In genomic region chr7:44200699-44201461, GRCh38 we compare ENCODE assay signal across 8 cellular contexts. TPM values are rescaled to one million over a fixed set of nuclear protein-coding genes. Genes with fewer than 3 reads are reported as not detected.
A peak's percentile ranks its signal among the peaks of the same experiment; 100 is the strongest.
DNase-seq lines count a peak whose midpoint lies in the region; ATAC-seq and FAIRE-seq lines count a peak whose summit lies in the region.

Gene YKT6, plus strand, starts transcription at chr7:44200978. Its CDS starts 158 bp downstream, at chr7:44201136.

- peaks cover 3% of the 10 kb centered on the region; the same call in 1 of the 2 replicates for H3K4me1 ChIP-seq in HUES48 (ENCODE audit: control insufficient read depth, insufficient read depth, low read length)
- no peaks in the 10 kb centered on the region for H3K4me1 ChIP-seq in NT2/D1 (ENCODE audit: insufficient read depth, insufficient read length)
- H3K4me1 ChIP-seq in mesodermal cell (ENCODE audit: control insufficient read depth, insufficient read depth, low read length, poor library complexity, severe bottlenecking) = peaks cover 6% of the 10 kb centered on the region

- peak; percentile 99 for ATAC-seq in GM21390 (IDR thresholded peaks at IDR 0.05; ENCODE audit: unreplicated experiment)

- 1% methylated on average over 39 to 53 of the region's 58 CpGs for WGBS in mesodermal cell (ENCODE audit: insufficient coverage in 2 of 2), 2 experiments

- H3K9ac ChIP-seq in HUES48 (ENCODE audit: low read depth, low read length) = peak within 1 kb of the TSS; percentile 61
- H3K9ac ChIP-seq in NT2/D1 (ENCODE audit: insufficient read length, low read depth) = peak within 1 kb of the TSS; percentile 99

- H3K27ac ChIP-seq in HUES48 (ENCODE audit: low read depth, low read length) = peak within 1 kb of the TSS; percentile 69
- peak within 1 kb of the TSS; percentile 78 for H3K27ac ChIP-seq in mesodermal cell (ENCODE audit: low read depth, low read length, severe bottlenecking)

- H3K36me3 ChIP-seq in HUES48 (ENCODE audit: control insufficient read depth, insufficient read depth, low read length) (peaks cover 23% of the 10 kb centered on the region), NT2/D1 (ENCODE audit: insufficient read depth, insufficient read length, low read length) (peaks cover 27% of the 10 kb centered on the region), mesodermal cell (ENCODE audit: control insufficient read depth, insufficient read depth, low read length) (peaks cover 32% of the 10 kb centered on the region)

- DNase-seq in D341Med (ENCODE audit: low spot score) = peak; percentile 97
- peak; percentile 96 for DNase-seq in NT2/D1 (ENCODE audit: low read depth, low spot score)
- peak; percentile 87 for DNase-seq in activated CD8-positive, alpha-beta memory T cell treated with anti-CD3 and anti-CD28 coated beads, Interleukin-2, amount 50 U/mL, for 1 hour (ENCODE audit: extremely low read depth)
- peak; percentile 85 to 91 for DNase-seq in stimulated activated CD8-positive, alpha-beta memory T cell treated with anti-CD3 and anti-CD28 coated beads, Interleukin-15, amount 100 ng/mL, for 4 hours (ENCODE audit: low read depth in 2 of 2)

- H3K27me3 ChIP-seq in HUES48 (ENCODE audit: control insufficient read depth, insufficient read depth, low read length) (peaks cover 6% of the 10 kb centered on the region; the same call in 1 of the 2 replicates), NT2/D1 (ENCODE audit: insufficient read depth, insufficient read length) (no peaks in the 10 kb centered on the region)

- peak within 1 kb of the TSS; percentile 99 for H3K4me3 ChIP-seq in HUES48 (ENCODE audit: low read depth, low read length)
- H3K4me3 ChIP-seq in NT2/D1 (ENCODE audit: insufficient read length, low read depth) = peak within 1 kb of the TSS; percentile 98
- peak within 1 kb of the TSS; percentile 98 for H3K4me3 ChIP-seq in mesodermal cell (ENCODE audit: extremely low read depth, insufficient read depth, low read length, poor library complexity, severe bottlenecking)

- peak; percentile 70 for FAIRE-seq in endometrium (lab: Jason Lieb, UNC)

- no peaks in the 10 kb centered on the region for H3K9me3 ChIP-seq in HUES48 (ENCODE audit: control insufficient read depth, insufficient read depth, low read length)
- H3K9me3 ChIP-seq in NT2/D1 (ENCODE audit: insufficient read depth, low read length) = no peaks in the 10 kb centered on the region
- H3K9me3 ChIP-seq in mesodermal cell (ENCODE audit: control insufficient read depth, low read length) = no peaks in the 10 kb centered on the region

RNA-seq across cellular contexts. Expression of gene YKT6, which starts in this region (rescaled TPM):
- 114 TPM for polyA plus RNA-seq in mesodermal cell (2013, experiment 1 of 2)
- 95.7 TPM for polyA plus RNA-seq in mesodermal cell (2013, experiment 2 of 2)

Comparison
In these comparisons a context has a peak if more than half of its experiments do, and no peak if none do; other contexts are left out.
1. Peak in every context shown above with its lines: DNase-seq, ATAC-seq, H3K4me3 ChIP-seq and H3K27ac ChIP-seq.